8 cellular contexts compared by ENCODE assay signal in the genomic region with DNA sequence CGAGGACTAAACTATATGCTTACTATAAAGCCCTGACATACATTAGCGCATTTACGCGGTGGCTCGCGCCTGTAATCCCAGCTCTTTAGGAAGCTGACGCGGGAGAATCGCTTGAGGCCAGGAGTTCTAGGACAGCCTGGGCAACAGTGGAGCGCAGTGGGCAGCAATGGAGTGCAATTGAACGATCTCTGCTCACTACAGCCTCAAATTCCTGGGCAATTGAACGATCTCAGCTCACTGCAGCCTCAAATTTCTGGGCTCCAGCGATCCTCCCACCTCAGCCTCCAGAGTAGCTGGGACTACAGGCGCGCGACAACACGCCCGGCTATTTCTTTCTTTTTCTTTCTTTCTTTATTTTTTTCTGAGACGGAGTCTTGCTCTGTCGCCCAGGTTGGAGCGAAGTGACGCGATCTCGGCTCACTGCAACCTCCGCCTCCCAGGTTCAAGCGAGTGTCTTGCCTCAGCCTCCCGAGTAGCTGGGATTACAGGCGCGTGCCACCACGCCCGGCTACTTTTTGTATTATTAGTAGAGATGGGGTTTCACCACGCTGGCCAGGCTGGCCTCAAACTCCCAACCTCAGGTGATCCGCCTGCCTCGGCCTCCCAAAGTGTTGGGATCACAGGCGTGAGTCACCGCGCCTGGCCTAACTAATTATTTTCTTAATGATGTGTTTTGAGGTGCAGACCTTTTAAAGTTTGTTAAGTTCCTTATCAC. TPM values are rescaled to one million over a fixed set of nuclear protein-coding genes. Genes with fewer than 3 reads are reported as not detected.
DNase-seq lines count a peak whose midpoint lies in the region; ATAC-seq and TF ChIP-seq lines count a peak whose summit lies in the region.

No MANE protein-coding gene starts in this region.

- TF ChIP-seq CTCF in AG04450 (IDR thresholded peaks at IDR 0.05; ENCODE audit: low read depth, low read length): no peak

- peak overlapping the region; percentile 96 for H3K4me3 ChIP-seq in AG04450 (ENCODE audit: low read depth, low read length)
- peak overlapping the region; percentile 76 to 99 for H3K4me3 ChIP-seq in muscle layer of colon (ENCODE audit: low read depth in 1 of 2, low read length in 2 of 2)

- ATAC-seq in HG03460 (IDR thresholded peaks at IDR 0.05; ENCODE audit: unreplicated experiment): peak; percentile 26
- ATAC-seq in GM19397 (IDR thresholded peaks at IDR 0.05; ENCODE audit: unreplicated experiment): no peak

- H3K27ac ChIP-seq in AG04450 (ENCODE audit: low read depth, low read length): no peak overlapping the region
- peak overlapping the region; percentile 28 for H3K27ac ChIP-seq in caudate nucleus (ENCODE audit: low read depth, low read length)
- H3K27ac ChIP-seq in muscle layer of colon (ENCODE audit: low read depth, low read length): peak overlapping the region; percentile 82

- H3K9me3 ChIP-seq in AG04450 (ENCODE audit: control insufficient read depth, insufficient read depth, low read length) (peaks cover 3% of the 10 kb centered on the region; the same call in 1 of the 2 replicates), muscle layer of colon (ENCODE audit: low read length) (no peaks in the 10 kb centered on the region)

- H3K9ac ChIP-seq in muscle layer of colon (ENCODE audit: low read length): peak overlapping the region; percentile 87

- H3K36me3 ChIP-seq in muscle layer of colon (ENCODE audit: insufficient read depth, low read length): peaks cover 3% of the 10 kb centered on the region

- POLR2A ChIA-PET in AG04450 (lab: Yijun Ruan, JAX): interaction anchor here (1.3 kb wide), 1 partner anchor 15 kb away, joined by 3 read pairs; no protein-coding TSS in a partner anchor

- DNase-seq in AG04450 (ENCODE audit: low read depth, low spot score) (no peak), caudate nucleus (lab: John Stamatoyannopoulos, UW) (no peak), NCI-H526 (lab: John Stamatoyannopoulos, UW) (no peak), KG1 (lab: John Stamatoyannopoulos, UW) (no peak)
- DNase-seq in stimulated activated CD4-positive, alpha-beta T cell treated with anti-CD3 and anti-CD28 coated beads, Interleukin-2, amount 100 ng/mL, for 24 hours: no peak

- no peaks in the 10 kb centered on the region for H3K27me3 ChIP-seq in AG04450 (ENCODE audit: control insufficient read depth, insufficient read depth, low read length)
- no peaks in the 10 kb centered on the region for H3K27me3 ChIP-seq in muscle layer of colon (ENCODE audit: control insufficient read depth in 1 of 2, insufficient read depth in 2 of 2, low read length in 2 of 2)

- peaks cover 19% of the 10 kb centered on the region for H3K4me1 ChIP-seq in muscle layer of colon (ENCODE audit: insufficient read depth, low read length)

- CTCF ChIA-PET in AG04450 (lab: Charles Lee): interaction anchor here (0.6 to 6.8 kb wide), 2 partner anchors 19 to 311 kb away, joined by 3 to 99 read pairs; no protein-coding TSS in a partner anchor

RNA-seq across cellular contexts. Expression of a gene that starts 0.5 kb away (rescaled TPM):
- 19.6 and 24.5 TPM in 2 replicates for polyA plus RNA-seq in AG04450 (2011; rRNA removed)
- 24.4 and 28.9 TPM in 2 replicates for polyA minus RNA-seq in AG04450 (2011; rRNA and poly(A)+ RNA removed)

RNA-seq across cellular contexts. Expression of a gene that starts 56.8 kb away (rescaled TPM):
- 32.3 and 42.5 TPM in 2 replicates for polyA plus RNA-seq in AG04450 (2011; rRNA removed)
- 33.8 and 39.1 TPM in 2 replicates for polyA minus RNA-seq in AG04450 (2011; rRNA and poly(A)+ RNA removed)
